28 cellular contexts compared by ENCODE assay signal in genomic region chr1:228280961-228281591, GRCh38.
DNase-seq lines count a peak whose midpoint lies in the region; ATAC-seq and TF ChIP-seq lines count a peak whose summit lies in the region.
"Had no signal": no experiment of that assay in that cellular context is flagged by ENCODE, and none has a peak within 500 bp of the region (broad histone marks: within the 10 kb centered on the region; RNA-seq: fewer than 3 reads in every experiment).

No MANE protein-coding gene starts in this region.

- 80 to 99% (median 94%) methylated on average over 5 to 15 of the region's 15 CpGs for WGBS in spleen, 5 donors

- TF ChIP-seq CTCF in Peyer's patch (IDR thresholded peaks at IDR 0.05) (no peak), spleen (IDR thresholded peaks at IDR 0.05 in 8 of 11, conservative IDR thresholded peaks at IDR 0.05 in 3 of 11) (no peak)

- no peak for ATAC-seq in left lobe of liver
- ATAC-seq in GM21717 (IDR thresholded peaks at IDR 0.05; ENCODE audit: unreplicated experiment) = no peak
- ATAC-seq: activated T-cell treated with anti-CD3 and anti-CD28 coated beads, Interleukin-2, amount 50 U/mL, for 72 hours; naive thymus-derived CD4-positive, alpha-beta T cell; stimulated activated naive B cell treated with anti-CD40 and anti-IgM and Interleukin-4, amounts not matched to agents 10 μg/mL and 1 μg/mL and 100 μg/mL, for 72 hours had no signal

- H3K27ac ChIP-seq in Peyer's patch (no peak overlapping the region), spleen (no peak overlapping the region)
- H3K27ac ChIP-seq: C4-2B, uterus, VCaP had no signal

- H3K27me3 ChIP-seq in Peyer's patch (no peaks in the 10 kb centered on the region), spleen (replicated peaks in 1 of 7) (no peaks in the 10 kb centered on the region)
- H3K27me3 ChIP-seq: SJCRH30, uterus had no signal

- DNase-seq in activated CD8-positive, alpha-beta memory T cell treated with anti-CD3 and anti-CD28 coated beads, Interleukin-2, amount 50 U/mL, for 48 hours = peak; percentile 48
- DNase-seq in activated CD8-positive, alpha-beta memory T cell treated with anti-CD3 and anti-CD28 coated beads, Interleukin-2, amount 50 U/mL, for 4 hours = no peak
- DNase-seq in Peyer's patch = peak in 2 of 3 donors; percentile 32 to 34
- peak; percentile 30 for DNase-seq in left lobe of liver (ENCODE audit: low spot score)
- DNase-seq in spleen = peak; percentile 70
- no peak for DNase-seq in NCI-H1105 (lab: John Stamatoyannopoulos, UW)
- DNase-seq in NCI-H2081 treated with DMSO at 0.1 percent for 48 hours (lab: John Stamatoyannopoulos, UW) = no peak
- DNase-seq: activated CD4-positive, alpha-beta T cell treated with anti-CD3 and anti-CD28 coated beads, Interleukin-2, amount 50 U/mL, for 1 hour; activated naive CD4-positive, alpha-beta T cell; activated T-cell treated with anti-CD3 and anti-CD28 coated beads, Interleukin-2, amount 50 U/mL, for 72 hours; cerebellar nuclear complex; foreskin melanocyte; GOT3; midbrain; NCI-H1092; NCI-H187; NCI-H2171; NCI-H82; occipital lobe; stimulated activated naive B cell treated with anti-CD40 and anti-IgM and Interleukin-4, amounts not matched to agents 10 μg/mL and 1 μg/mL and 100 μg/mL, for 72 hours; SW 1271 had no signal

- H3K9me3 ChIP-seq in Peyer's patch (no peaks in the 10 kb centered on the region), spleen (no peaks in the 10 kb centered on the region)
- H3K9me3 ChIP-seq: Caco-2, SJCRH30, uterus had no signal

- H3K36me3 ChIP-seq in Peyer's patch (no peaks in the 10 kb centered on the region), spleen (peaks cover 0 to 76% (median 33%) of the 10 kb centered on the region in 6 donors)
- H3K36me3 ChIP-seq: uterus had no signal

- peaks cover 0 to 6% (median 1%) of the 10 kb centered on the region in 4 donors for H3K4me1 ChIP-seq in Peyer's patch
- H3K4me1 ChIP-seq in spleen = peaks cover 4 to 28% (median 12%) of the 10 kb centered on the region in 6 donors
- H3K4me1 ChIP-seq: Caco-2, uterus had no signal

- intact Hi-C loops in spleen (cut with DNase I; ENCODE audit: low total_unique reads) = no loop called here

- H3K4me3 ChIP-seq in Peyer's patch (no peak overlapping the region), spleen (no peak overlapping the region)
- H3K4me3 ChIP-seq: SJCRH30, uterus had no signal

- TF ChIP-seq POLR2A in Peyer's patch (IDR thresholded peaks at IDR 0.05) (no peak), spleen (IDR thresholded peaks at IDR 0.05) (no peak)

Comparison
In these comparisons a context has a peak if more than half of its experiments do, and no peak if none do; other contexts are left out.
1. DNase-seq: peak in activated CD8-positive, alpha-beta memory T cell treated with anti-CD3 and anti-CD28 coated beads, Interleukin-2, amount 50 U/mL, for 48 hours (single experiment), Peyer's patch (2 of 3), left lobe of liver (single experiment) and spleen (single experiment); none in activated CD8-positive, alpha-beta memory T cell treated with anti-CD3 and anti-CD28 coated beads, Interleukin-2, amount 50 U/mL, for 4 hours (single experiment), NCI-H1105 (single experiment) and NCI-H2081 treated with DMSO at 0.1 percent for 48 hours (single experiment).